In the genomic region with DNA sequence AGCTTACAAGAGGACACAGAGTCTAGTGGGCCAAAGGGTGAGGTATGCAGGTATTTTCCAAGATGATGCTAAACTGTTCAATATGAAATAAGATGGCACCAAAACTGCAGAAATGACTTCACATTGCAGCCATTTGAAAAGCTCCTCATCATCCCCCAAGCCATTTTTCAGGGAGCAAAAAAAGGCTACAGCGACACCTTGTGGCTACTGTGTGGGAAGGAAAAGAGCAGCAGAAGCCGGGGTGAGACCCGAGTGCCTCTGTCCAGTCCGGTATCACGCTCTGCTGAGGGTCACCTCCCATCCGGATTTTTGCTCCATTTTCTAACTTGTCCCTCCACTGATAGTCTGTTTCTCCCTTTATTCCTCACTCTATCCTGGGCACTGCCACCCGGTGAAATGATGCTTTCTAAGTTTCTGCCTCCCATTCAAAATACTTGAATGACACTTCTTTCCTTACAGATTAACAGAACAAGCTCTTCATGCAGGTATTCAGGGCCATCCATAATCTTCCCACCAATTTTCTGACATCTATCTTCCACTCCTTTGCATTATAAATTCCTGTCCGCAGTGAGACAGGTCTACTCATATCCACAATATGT, we compare ENCODE assay signal across 1 cellular context.
A peak's percentile ranks its signal among the peaks of the same experiment; 100 is the strongest.
TF ChIP-seq lines count a peak whose summit lies in the region.

No MANE protein-coding gene starts in this region.

TF ChIP-seq in Ishikawa, 13 proteins besides CTCF, POLR2A, EP300 and RAD21 (continued from another document):
- TF ChIP-seq REST (IDR thresholded peaks at IDR 0.05; ENCODE audit: low read depth), result peak; percentile 40; the same call in 1 of the 2 replicates
